8 cellular contexts compared by ENCODE assay signal in genomic region chr1:248243204-248243603, GRCh38. TPM values are rescaled to one million over a fixed set of nuclear protein-coding genes. Genes with fewer than 3 reads are reported as not detected.
DNase-seq lines count a peak whose midpoint lies in the region; ATAC-seq, FAIRE-seq and TF ChIP-seq lines count a peak whose summit lies in the region.

No MANE protein-coding gene starts in this region.

- no peak overlapping the region for H3K4me3 ChIP-seq in left ventricle myocardium inferior
- H3K4me3 ChIP-seq in thoracic aorta = no peak overlapping the region

- H3K4me1 Mint-ChIP-seq in activated CD4-positive, alpha-beta T cell treated with anti-CD3 and anti-CD28 coated beads, Interleukin-2, amount 10 ng/mL, durations not matched to agents 24 days and 14 days = peaks cover 5% of the 10 kb centered on the region

- H3K27ac ChIP-seq in left ventricle myocardium inferior (replicated peaks) = no peak overlapping the region
- no peak overlapping the region for H3K27ac ChIP-seq in thoracic aorta

- H3K9me3 ChIP-seq in left ventricle myocardium inferior (replicated peaks) = peaks cover 3% of the 10 kb centered on the region
- H3K9me3 ChIP-seq in thoracic aorta = no peaks in the 10 kb centered on the region

- H3K4me3 Mint-ChIP-seq in activated CD4-positive, alpha-beta T cell treated with anti-CD3 and anti-CD28 coated beads, Interleukin-2, amount 10 ng/mL, durations not matched to agents 24 days and 14 days = peak overlapping the region; percentile 39

- H3K9me3 Mint-ChIP-seq in activated CD4-positive, alpha-beta T cell treated with anti-CD3 and anti-CD28 coated beads, Interleukin-2, amount 10 ng/mL, durations not matched to agents 24 days and 14 days = no peaks in the 10 kb centered on the region

- DNase-seq in D721Med (ENCODE audit: insufficient read length, low spot score) = no peak
- peak; percentile 29 to 40 for DNase-seq in NCI-H2081 (lab: John Stamatoyannopoulos, UW)
- peak; percentile 71 for DNase-seq in activated CD4-positive, alpha-beta T cell treated with anti-CD3 and anti-CD28 coated beads, Interleukin-2, amount 10 ng/mL, durations not matched to agents 24 days and 14 days
- no peak for DNase-seq in left ventricle myocardium inferior
- DNase-seq in thoracic aorta (ENCODE audit: low spot score) = no peak
- no peak for DNase-seq in effector CD4-positive, alpha-beta T cell

- peak; percentile 89 for TF ChIP-seq CTCF in D721Med (IDR thresholded peaks at IDR 0.05; ENCODE audit: insufficient read depth, missing control alignments)
- TF ChIP-seq CTCF in left ventricle myocardium inferior (IDR thresholded peaks at IDR 0.05; ENCODE audit: borderline replicate concordance) = peak; percentile 47
- peak; percentile 20 for TF ChIP-seq CTCF in thoracic aorta (IDR thresholded peaks at IDR 0.05)

- H3K36me3 Mint-ChIP-seq in activated CD4-positive, alpha-beta T cell treated with anti-CD3 and anti-CD28 coated beads, Interleukin-2, amount 10 ng/mL, durations not matched to agents 24 days and 14 days (ENCODE audit: low read depth) = no peaks in the 10 kb centered on the region

- H3K27me3 ChIP-seq in left ventricle myocardium inferior (ENCODE audit: low read depth) (no peaks in the 10 kb centered on the region), thoracic aorta (replicated peaks; ENCODE audit: insufficient read depth) (no peaks in the 10 kb centered on the region)

- intact Hi-C loops in activated CD4-positive, alpha-beta T cell treated with anti-CD3 and anti-CD28 coated beads, Interleukin-2, amount 10 ng/mL, durations not matched to agents 24 days and 14 days (cut with micrococcal nuclease) = no loop called here
- intact Hi-C loops in left ventricle myocardium inferior (cut with micrococcal nuclease) = no loop called here

- H3K27me3 Mint-ChIP-seq in activated CD4-positive, alpha-beta T cell treated with anti-CD3 and anti-CD28 coated beads, Interleukin-2, amount 10 ng/mL, durations not matched to agents 24 days and 14 days = peaks cover 5% of the 10 kb centered on the region

- peak; percentile 90 for ATAC-seq in GM18907 (IDR thresholded peaks at IDR 0.05; ENCODE audit: unreplicated experiment)
- ATAC-seq in HG03025 (IDR thresholded peaks at IDR 0.05; ENCODE audit: low FRiP score, unreplicated experiment) = peak; percentile 85
- ATAC-seq in thoracic aorta (ENCODE audit: insufficient number of reproducible peaks, low FRiP score, low read depth) = no peak

- FAIRE-seq in D721Med (lab: Jason Lieb, UNC) = no peak

- no peak overlapping the region for H3K27ac Mint-ChIP-seq in activated CD4-positive, alpha-beta T cell treated with anti-CD3 and anti-CD28 coated beads, Interleukin-2, amount 10 ng/mL, durations not matched to agents 24 days and 14 days

- H3K36me3 ChIP-seq in left ventricle myocardium inferior (no peaks in the 10 kb centered on the region), thoracic aorta (no peaks in the 10 kb centered on the region)

- H3K4me1 ChIP-seq in left ventricle myocardium inferior = no peaks in the 10 kb centered on the region
- no peaks in the 10 kb centered on the region for H3K4me1 ChIP-seq in thoracic aorta (ENCODE audit: control insufficient read depth in 1 of 2, low read depth in 2 of 2)

RNA-seq across cellular contexts. Expression of gene OR2M4, which starts 12.0 kb away (rescaled TPM):
- not detected in 2 replicates for total RNA-seq in activated CD4-positive, alpha-beta T cell treated with anti-CD3 and anti-CD28 coated beads, Interleukin-2, amount 10 ng/mL, durations not matched to agents 24 days and 14 days
- total RNA-seq in left ventricle myocardium inferior = not detected
- not detected for total RNA-seq in thoracic aorta

RNA-seq across cellular contexts. Expression of gene OR2T33, which starts 34.6 kb away (rescaled TPM):
- total RNA-seq in activated CD4-positive, alpha-beta T cell treated with anti-CD3 and anti-CD28 coated beads, Interleukin-2, amount 10 ng/mL, durations not matched to agents 24 days and 14 days = not detected in 2 replicates
- total RNA-seq in left ventricle myocardium inferior (not detected), thoracic aorta (not detected)

RNA-seq across cellular contexts. Expression of gene OR2M3, which starts 46.1 kb away (rescaled TPM):
- total RNA-seq in activated CD4-positive, alpha-beta T cell treated with anti-CD3 and anti-CD28 coated beads, Interleukin-2, amount 10 ng/mL, durations not matched to agents 24 days and 14 days = not detected in 2 replicates
- total RNA-seq in left ventricle myocardium inferior (not detected), thoracic aorta (not detected)

Comparison
In these comparisons a context has a peak if more than half of its experiments do, and no peak if none do; other contexts are left out.
1. DNase-seq: peak in NCI-H2081 (2 of 2) and activated CD4-positive, alpha-beta T cell treated with anti-CD3 and anti-CD28 coated beads, Interleukin-2, amount 10 ng/mL, durations not matched to agents 24 days and 14 days (single experiment); none in D721Med (single experiment), left ventricle myocardium inferior (single experiment), thoracic aorta (single experiment) and effector CD4-positive, alpha-beta T cell (single experiment).
2. CTCF ChIP-seq: peak in every context shown above with its lines; median percentile 89 in D721Med; 47 in left ventricle myocardium inferior; 20 in thoracic aorta.